8 cellular contexts compared by ENCODE assay signal in the genomic region with DNA sequence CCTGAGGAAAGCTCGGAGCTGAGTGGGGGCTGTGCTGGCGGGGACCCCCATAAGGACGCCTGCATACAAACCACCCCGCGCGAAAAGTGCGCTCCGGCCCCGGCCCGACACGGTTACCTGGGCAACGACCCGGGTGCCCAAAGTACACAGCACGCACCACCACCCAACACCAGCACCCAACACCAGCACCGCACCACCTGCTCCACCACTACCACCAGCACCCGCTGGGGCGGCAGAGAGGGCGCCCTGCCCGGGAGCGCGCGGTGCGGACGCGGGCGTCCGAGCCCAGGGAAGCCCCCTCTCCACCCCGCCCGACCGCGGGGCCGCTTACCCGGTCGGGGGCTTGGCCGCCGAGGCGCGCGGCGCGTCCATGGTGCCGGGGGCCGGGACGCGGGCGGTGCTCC. TPM values are rescaled to one million over a fixed set of nuclear protein-coding genes. Genes with fewer than 3 reads are reported as not detected.
DNase-seq lines count a peak whose midpoint lies in the region; ATAC-seq and TF ChIP-seq lines count a peak whose summit lies in the region.

No MANE protein-coding gene starts in this region.

- H3K27me3 ChIP-seq in HCT116 (ENCODE audit: insufficient read depth, low read length): no peaks in the 10 kb centered on the region
- H3K27me3 ChIP-seq in hepatocyte: no peaks in the 10 kb centered on the region

- RAD21 ChIA-PET in HCT116 (lab: Charles Lee; ENCODE audit: low non-redundant PET in 1 of 2, low total read pairs in 2 of 2, uncharacterized antibody in 2 of 2, unreplicated experiment in 2 of 2): no interaction called here

- H3K36me3 ChIP-seq in HCT116 (ENCODE audit: control insufficient read depth in 1 of 2, insufficient read depth in 2 of 2, low read length in 2 of 2) (no peaks in the 10 kb centered on the region), hepatocyte (replicated peaks; ENCODE audit: insufficient read depth, low read depth) (no peaks in the 10 kb centered on the region)

- in situ Hi-C loops in SK-MEL-5 (cut with HindIII; ENCODE audit: low pct_unique_long_range_greater_than_20kb, low sequenced_read_pairs): no loop called here

- no TSS peak for BruUV-seq in HCT116 (replicated peaks; lab: Mats Ljungman, UMichigan)

- H3K9me3 ChIP-seq in HCT116 (ENCODE audit: control insufficient read depth in 1 of 2, insufficient read depth in 1 of 2, low read depth in 1 of 2, low read length in 2 of 2) (no peaks in the 10 kb centered on the region), hepatocyte (ENCODE audit: low read depth) (no peaks in the 10 kb centered on the region)

- TF ChIP-seq CTCF in HCT116 (IDR thresholded peaks at IDR 0.05 in 2 of 3, conservative IDR thresholded peaks at IDR 0.05 in 1 of 3; ENCODE audit: borderline replicate concordance in 1 of 3, insufficient read depth in 1 of 3, low read depth in 2 of 3, low read length in 2 of 3) (peak in 1 of 3 experiments; percentile 29; a peak in 2 of 6 replicates), hepatocyte (IDR thresholded peaks at IDR 0.05; ENCODE audit: poor library complexity) (no peak)

- H3K79me2 ChIP-seq in HCT116 (ENCODE audit: insufficient read depth, low read length) (peaks cover 21% of the 10 kb centered on the region), hepatocyte (peaks cover 32% of the 10 kb centered on the region)

- H4K20me1 ChIP-seq in HCT116 (ENCODE audit: insufficient read depth): no peaks in the 10 kb centered on the region
- H4K20me1 ChIP-seq in hepatocyte (ENCODE audit: insufficient read depth, poor library complexity, severe bottlenecking): no peaks in the 10 kb centered on the region

- DNase-seq in HCT116 (ENCODE audit: low read depth, low spot score): no peak
- peak; percentile 31 for DNase-seq in SK-MEL-5 (ENCODE audit: low read depth, low spot score)
- peak; percentile 71 for DNase-seq in hepatocyte (ENCODE audit: low spot score)
- DNase-seq in KG1 (lab: John Stamatoyannopoulos, UW): no peak
- DNase-seq in occipital lobe (lab: John Stamatoyannopoulos, UW): no peak

- peak overlapping the region; percentile 66 to 83 for H3K4me3 ChIP-seq in HCT116 (replicated peaks in 1 of 2; ENCODE audit: low read depth in 1 of 2, low read length in 2 of 2)
- peak overlapping the region; percentile 86 for H3K4me3 ChIP-seq in hepatocyte
- H3K4me3 ChIP-seq in skin epidermis: peak overlapping the region; percentile 30 to 60 (median 48)

- peak overlapping the region; percentile 90 for H3K4me2 ChIP-seq in HCT116 (ENCODE audit: low read length)
- H3K4me2 ChIP-seq in hepatocyte: peak overlapping the region; percentile 87

- POLR2A ChIA-PET in HCT116 (lab: Charles Lee): no interaction called here

- peak overlapping the region; percentile 61; the same call in 1 of the 2 replicates for H3K27ac ChIP-seq in HCT116 (ENCODE audit: low read depth, low read length)
- peak overlapping the region; percentile 95 for H3K27ac ChIP-seq in hepatocyte
- H3K27ac ChIP-seq in skin epidermis: peak overlapping the region in 14 of 21 experiments; percentile 0 to 89 (median 68)

- no peak for TF ChIP-seq RAD21 in HCT116 (IDR thresholded peaks at IDR 0.05; ENCODE audit: low read depth)

- WGBS in hepatocyte (ENCODE audit: low lambda C conversion rate, missing lambda C conversion rate): 1% methylated on average over 43 of the region's 46 CpGs

- CTCF ChIA-PET in HCT116 (lab: Charles Lee): no interaction called here

- no peak for TF ChIP-seq POLR2A in HCT116 (IDR thresholded peaks at IDR 0.05; ENCODE audit: borderline replicate concordance, extremely low read depth, insufficient read depth, insufficient read length)

- H3K4me1 ChIP-seq in HCT116 (ENCODE audit: control insufficient read depth in 1 of 2, insufficient read depth in 2 of 2, low read length in 2 of 2) (peaks cover 15 to 30% of the 10 kb centered on the region in 2 experiments), hepatocyte (ENCODE audit: insufficient read depth) (peaks cover 17% of the 10 kb centered on the region)

- intact Hi-C loops in HCT116 (cut with micrococcal nuclease): no loop called here

- H3K9me2 ChIP-seq in HCT116 (ENCODE audit: insufficient read depth): no peaks in the 10 kb centered on the region
- no peaks in the 10 kb centered on the region for H3K9me2 ChIP-seq in hepatocyte (replicated peaks; ENCODE audit: insufficient read depth)

- ATAC-seq in HCT116: peak; percentile 82
- no peak for ATAC-seq in GM18907 (IDR thresholded peaks at IDR 0.05; ENCODE audit: unreplicated experiment)
- ATAC-seq in HG02884 (IDR thresholded peaks at IDR 0.05; ENCODE audit: unreplicated experiment): no peak

- H2AFZ ChIP-seq in HCT116 (ENCODE audit: low read depth, low read length, poor library complexity, severe bottlenecking) (no peak overlapping the region), hepatocyte (peak overlapping the region; percentile 11)

- H3K9ac ChIP-seq in HCT116 (ENCODE audit: low read length): peak overlapping the region; percentile 81

TF ChIP-seq in HCT116, 20 proteins besides CTCF, POLR2A, EP300 and RAD21:
- TF ChIP-seq CBX3 (IDR thresholded peaks at IDR 0.05; ENCODE audit: low read depth) (no peak), SIN3A (IDR thresholded peaks at IDR 0.05; ENCODE audit: low read depth) (0 out of 2 replicates have a peak, but pooled peaks have one; percentile 31), ZFX (IDR thresholded peaks at IDR 0.05) (0 out of 2 replicates have a peak, but pooled peaks have one; percentile 1), JUND (IDR thresholded peaks at IDR 0.05) (no peak)

RNA-seq across cellular contexts. Expression of a gene that starts 0.3 kb away (rescaled TPM):
- total RNA-seq in HCT116 (2021; ENCODE audit: unreplicated experiment) (19.3 TPM), hepatocyte (17.9 and 20.5 TPM in 2 replicates), occipital lobe (6.4 TPM)
- 11.6 and 12.0 TPM in 2 replicates for polyA plus RNA-seq in HCT116 (2012)
- 8.6 and 9.2 TPM in 2 replicates for total RNA-seq in SK-MEL-5 (2014; rRNA removed; shearing (Covaris generic))
- polyA plus RNA-seq in SK-MEL-5 (2015; cell fraction: cytosol; rRNA removed): 9.4 and 9.6 TPM in 2 replicates
- 5.7 and 11.7 TPM in 2 replicates for polyA plus RNA-seq in SK-MEL-5 (2015; cell fraction: nucleus; rRNA removed)
- polyA plus RNA-seq in hepatocyte: 7.8 and 8.6 TPM in 2 replicates

Comparison
In these comparisons a context has a peak if more than half of its experiments do, and no peak if none do; other contexts are left out.
1. DNase-seq: peak in SK-MEL-5 (single experiment) and hepatocyte (single experiment); none in HCT116 (single experiment), KG1 (single experiment) and occipital lobe (single experiment).
2. Peak in every context shown above with its lines, with median percentiles within 50 percentile points of each other: H3K27ac ChIP-seq and H3K4me3 ChIP-seq.